Comparison of ENCODE assay signal across 8 cellular contexts in the genomic region with DNA sequence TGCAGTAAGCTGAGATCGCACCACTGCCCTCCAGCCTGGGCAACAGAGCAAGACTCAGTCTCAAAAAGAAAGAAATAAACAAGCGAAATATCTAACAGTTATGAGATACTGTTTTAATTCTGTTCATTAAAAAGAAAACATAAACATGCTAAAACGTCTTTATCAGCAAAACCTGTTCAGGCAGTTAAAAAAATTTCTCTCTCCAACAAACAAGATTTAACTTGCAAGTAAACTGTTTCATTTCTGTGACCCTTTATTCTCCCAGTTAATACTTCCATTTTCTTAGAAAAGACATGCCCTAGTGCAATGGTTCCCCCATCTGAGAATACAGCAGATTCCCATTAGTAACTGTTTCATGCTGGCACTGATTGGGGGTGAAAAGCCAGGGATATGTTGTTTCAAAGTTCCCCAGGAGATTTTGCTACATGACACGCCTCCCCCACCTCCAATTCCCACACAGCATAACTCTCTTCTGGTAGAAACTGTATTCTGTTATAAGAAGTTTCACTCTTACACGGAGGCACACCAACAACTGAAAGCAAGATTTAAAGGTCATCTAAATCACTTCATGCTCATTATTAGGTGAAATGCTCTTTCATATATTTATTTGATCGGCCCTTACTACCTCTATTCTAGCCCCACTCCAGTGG.
DNase-seq lines count a peak whose midpoint lies in the region; ATAC-seq and TF ChIP-seq lines count a peak whose summit lies in the region.

No MANE protein-coding gene starts in this region.

- peaks cover 74% of the 10 kb centered on the region for H3K4me1 Mint-ChIP-seq in T-helper 2 cell treated with Interferon-gamma antibody and Interleukin-4, amounts not matched to agents 5 μg/mL and 100 μg/mL, for 36 hours (ENCODE audit: low read depth)
- peaks cover 16% of the 10 kb centered on the region for H3K4me1 Mint-ChIP-seq in nephron

- ATAC-seq in GM18520 (IDR thresholded peaks at IDR 0.05; ENCODE audit: unreplicated experiment), result peak; percentile 61
- peak; percentile 82 for ATAC-seq in HG02642 (IDR thresholded peaks at IDR 0.05; ENCODE audit: poor library complexity, unreplicated experiment)

- DNase-seq in T-helper 2 cell treated with Interferon-gamma antibody and Interleukin-4, amounts not matched to agents 5 μg/mL and 100 μg/mL, for 36 hours (ENCODE audit: low spot score), result no peak
- DNase-seq in Ammon's horn (ENCODE audit: low spot score) (no peak), OCI-M2 (lab: John Stamatoyannopoulos, UW; ENCODE audit: unreplicated experiment) (no peak), erythroblast (lab: John Stamatoyannopoulos, UW) (no peak), putamen (ENCODE audit: low spot score) (no peak)

- H3K27ac Mint-ChIP-seq in T-helper 2 cell treated with Interferon-gamma antibody and Interleukin-4, amounts not matched to agents 5 μg/mL and 100 μg/mL, for 36 hours, result peak overlapping the region; percentile 76
- peak overlapping the region; percentile 78 to 93 (median 78) for H3K27ac Mint-ChIP-seq in nephron

- peak overlapping the region; percentile 78 for H3K4me3 Mint-ChIP-seq in T-helper 2 cell treated with Interferon-gamma antibody and Interleukin-4, amounts not matched to agents 5 μg/mL and 100 μg/mL, for 36 hours
- peak overlapping the region in 1 of 3 experiments; percentile 2 for H3K4me3 Mint-ChIP-seq in nephron

- no peak for TF ChIP-seq POLR2A in erythroblast (IDR thresholded peaks at IDR 0.05; ENCODE audit: low read length)

- no peaks in the 10 kb centered on the region for H3K27me3 Mint-ChIP-seq in T-helper 2 cell treated with Interferon-gamma antibody and Interleukin-4, amounts not matched to agents 5 μg/mL and 100 μg/mL, for 36 hours (ENCODE audit: low read depth)
- H3K27me3 Mint-ChIP-seq in nephron (ENCODE audit: low read depth), result no peaks in the 10 kb centered on the region

- no peaks in the 10 kb centered on the region for H3K9me3 Mint-ChIP-seq in T-helper 2 cell treated with Interferon-gamma antibody and Interleukin-4, amounts not matched to agents 5 μg/mL and 100 μg/mL, for 36 hours
- H3K9me3 Mint-ChIP-seq in nephron, result no peaks in the 10 kb centered on the region

- TF ChIP-seq CTCF in nephron (IDR thresholded peaks at IDR 0.05; ENCODE audit: unreplicated experiment in 3 of 3), result no peak

- peaks cover 45% of the 10 kb centered on the region for H3K36me3 Mint-ChIP-seq in T-helper 2 cell treated with Interferon-gamma antibody and Interleukin-4, amounts not matched to agents 5 μg/mL and 100 μg/mL, for 36 hours (ENCODE audit: low read depth)
- H3K36me3 Mint-ChIP-seq in nephron (ENCODE audit: low read depth), result peaks cover 7% of the 10 kb centered on the region
